8 cellular contexts compared by ENCODE assay signal in the genomic region with DNA sequence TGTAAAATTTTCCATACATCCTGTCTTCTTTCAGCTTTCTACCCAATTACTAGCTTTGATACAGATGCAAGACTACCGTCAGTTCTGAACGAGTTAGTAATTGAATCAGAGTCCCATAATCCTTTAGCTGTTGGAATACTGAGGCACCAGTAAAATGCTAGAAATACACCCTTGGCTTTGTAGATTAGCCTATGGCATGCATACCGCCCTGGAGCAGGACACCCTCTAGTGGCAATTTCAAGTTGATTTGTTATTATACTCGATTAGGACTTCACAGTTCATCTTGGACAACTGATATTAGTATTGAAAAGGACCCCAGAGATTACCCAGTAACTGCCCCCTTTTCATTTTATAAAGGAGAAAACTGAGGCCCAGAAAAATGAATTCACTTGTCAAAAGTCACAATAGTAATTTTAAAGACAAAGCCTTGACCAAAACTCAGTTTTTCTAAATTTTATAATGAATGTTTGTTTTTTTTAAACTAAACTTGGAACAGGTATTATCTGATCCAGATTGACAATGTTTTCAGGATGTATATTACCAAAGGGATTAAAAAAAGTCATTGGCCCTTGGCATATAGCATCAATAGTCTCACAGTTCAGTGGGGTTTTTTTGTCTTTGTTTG. TPM values are rescaled to one million over a fixed set of nuclear protein-coding genes. Genes with fewer than 3 reads are reported as not detected.
DNase-seq lines count a peak whose midpoint lies in the region; ATAC-seq, FAIRE-seq and TF ChIP-seq lines count a peak whose summit lies in the region.

No MANE protein-coding gene starts in this region.

- DNase-seq in NOMO-1 treated with dmso at 0.1 percent for 144 hours (lab: John Stamatoyannopoulos, UW; ENCODE audit: unreplicated experiment) (peak; percentile 33), glomerular visceral epithelial cell (ENCODE audit: extremely low spot score) (peak; percentile 62), psoas muscle (no peak)
- DNase-seq in activated naive CD4-positive, alpha-beta T cell treated with anti-CD3 and anti-CD28 coated beads for 36 hours, result peak; percentile 66

- peaks cover 0 to 9% of the 10 kb centered on the region in 2 donors for H3K36me3 ChIP-seq in psoas muscle (ENCODE audit: insufficient read depth in 1 of 2, low read depth in 1 of 2)

- H3K27ac Mint-ChIP-seq in activated naive CD4-positive, alpha-beta T cell treated with anti-CD3 and anti-CD28 coated beads for 36 hours, result no peak overlapping the region

- no peaks in the 10 kb centered on the region for H3K9me3 Mint-ChIP-seq in activated naive CD4-positive, alpha-beta T cell treated with anti-CD3 and anti-CD28 coated beads for 36 hours

- peaks cover 3% of the 10 kb centered on the region for H3K36me3 Mint-ChIP-seq in activated naive CD4-positive, alpha-beta T cell treated with anti-CD3 and anti-CD28 coated beads for 36 hours (ENCODE audit: low read depth)

- no peak overlapping the region for H3K4me3 Mint-ChIP-seq in activated naive CD4-positive, alpha-beta T cell treated with anti-CD3 and anti-CD28 coated beads for 36 hours

- intact Hi-C loops in activated naive CD4-positive, alpha-beta T cell treated with anti-CD3 and anti-CD28 coated beads for 36 hours (cut with micrococcal nuclease), result loop anchor here (1.0 to 2.0 kb wide), 4 partner anchors 73 to 370 kb away; a partner anchor contains a TSS
- intact Hi-C loops in psoas muscle (cut with DNase I), result loop anchor here (2.0 to 5.0 kb wide), 2 partner anchors 73 to 163 kb away; a partner anchor contains a TSS

- H3K27me3 ChIP-seq in psoas muscle (ENCODE audit: insufficient read depth in 3 of 3, low read length in 2 of 3), result no peaks in the 10 kb centered on the region

- TF ChIP-seq CTCF in GM12872 (IDR thresholded peaks at IDR 0.05; ENCODE audit: insufficient read depth, low read depth, low read length) (peak; percentile 62), psoas muscle (IDR thresholded peaks at IDR 0.05) (peak; percentile 62)

- peaks cover 13% of the 10 kb centered on the region for H3K4me1 Mint-ChIP-seq in activated naive CD4-positive, alpha-beta T cell treated with anti-CD3 and anti-CD28 coated beads for 36 hours (ENCODE audit: low read depth)

- H3K4me1 ChIP-seq in psoas muscle, result peaks cover 79% of the 10 kb centered on the region

- CTCF ChIA-PET in activated naive CD4-positive, alpha-beta T cell treated with anti-CD3 and anti-CD28 coated beads for 36 hours (lab: Charles Lee), result interaction anchor here (0.5 to 2.1 kb wide), 11 partner anchors 9 to 746 kb away, joined by 3 to 9 read pairs (median 3); a partner anchor contains a TSS

- peak overlapping the region; percentile 23 for H3K27ac ChIP-seq in psoas muscle

- H3K9me3 ChIP-seq in psoas muscle, result no peaks in the 10 kb centered on the region

- H3K4me3 ChIP-seq in psoas muscle, result no peak overlapping the region

- WGBS in psoas muscle, 3 donors, result 8 to 19% (median 11%) methylated on average over 4 of the region's 4 CpGs

- peak; percentile 50 for ATAC-seq in HG03469 (IDR thresholded peaks at IDR 0.05; ENCODE audit: unreplicated experiment)
- ATAC-seq in psoas muscle, result peak; percentile 70 to 84 (median 76)
- ATAC-seq in HG02852 (IDR thresholded peaks at IDR 0.05; ENCODE audit: unreplicated experiment), result no peak

- peak; percentile 27 for FAIRE-seq in A204.1 (lab: Jason Lieb, UNC)

- no peaks in the 10 kb centered on the region for H3K27me3 Mint-ChIP-seq in activated naive CD4-positive, alpha-beta T cell treated with anti-CD3 and anti-CD28 coated beads for 36 hours (ENCODE audit: low read depth)

RNA-seq across cellular contexts. Expression of a gene that starts 46.1 kb away (rescaled TPM):
- not detected for total RNA-seq in activated naive CD4-positive, alpha-beta T cell treated with anti-CD3 and anti-CD28 coated beads for 36 hours
- under 1 TPM; 0.04 to 0.37 (median 0.20) TPM for total RNA-seq in psoas muscle
- under 1 TPM in 2 of 3 donors, not detected in 1; 0.01 to 0.03 TPM for polyA plus RNA-seq in psoas muscle

Comparison
In these comparisons a context has a peak if more than half of its experiments do, and no peak if none do; other contexts are left out.
1. DNase-seq: peak in NOMO-1 treated with dmso at 0.1 percent for 144 hours (single experiment), activated naive CD4-positive, alpha-beta T cell treated with anti-CD3 and anti-CD28 coated beads for 36 hours (single experiment) and glomerular visceral epithelial cell (single experiment); none in psoas muscle (0 of 2).